ENCODE assay signal across 8 cellular contexts in genomic region chr9:96022445-96023031, GRCh38.
DNase-seq lines count a peak whose midpoint lies in the region; ATAC-seq and TF ChIP-seq lines count a peak whose summit lies in the region.

No MANE protein-coding gene starts in this region.

- no peak for TF ChIP-seq CTCF in thoracic aorta (IDR thresholded peaks at IDR 0.05)

- H3K27me3 ChIP-seq in thoracic aorta (replicated peaks; ENCODE audit: insufficient read depth) = no peaks in the 10 kb centered on the region

- intact Hi-C loops in left colon (cut with DNase I, micrococcal nuclease) = no loop called here

- peak overlapping the region; percentile 71 for H3K4me3 ChIP-seq in thoracic aorta

- peaks cover 17 to 23% of the 10 kb centered on the region in 2 donors for H3K4me1 ChIP-seq in thoracic aorta (ENCODE audit: control insufficient read depth in 1 of 2, low read depth in 2 of 2)

- no peaks in the 10 kb centered on the region for H3K9me3 ChIP-seq in thoracic aorta

- no peaks in the 10 kb centered on the region for H3K36me3 ChIP-seq in thoracic aorta

- H3K27ac ChIP-seq in thoracic aorta = no peak overlapping the region

- ATAC-seq in left colon = peak; percentile 24
- ATAC-seq in thoracic aorta (ENCODE audit: insufficient number of reproducible peaks, low FRiP score, low read depth) = no peak

- DNase-seq in activated CD4-positive, alpha-beta T cell treated with anti-CD3 and anti-CD28 coated beads for 4 hours = peak; percentile 22 to 36
- DNase-seq in activated CD4-positive, alpha-beta T cell treated with anti-CD3 and anti-CD28 coated beads, Interleukin-2, amount 50 U/mL, for 4 hours = no peak
- peak; percentile 13 for DNase-seq in activated gamma-delta T cell treated with anti-CD3 and anti-CD28 coated beads, Interleukin-2, amount 50 U/mL, for 16 hours (ENCODE audit: low read depth)
- DNase-seq in left colon (peak in 1 of 2 donors; percentile 33), thoracic aorta (ENCODE audit: low spot score) (no peak), SKM-1 treated with dmso at 0.1 percent for 144 hours (lab: John Stamatoyannopoulos, UW; ENCODE audit: unreplicated experiment) (no peak), pons (ENCODE audit: low spot score) (no peak)
- no peak for DNase-seq in stimulated activated naive CD4-positive, alpha-beta T cell (lab: John Stamatoyannopoulos, UW)

Comparison
In these comparisons a context has a peak if more than half of its experiments do, and no peak if none do; other contexts are left out.
1. DNase-seq: peak in activated CD4-positive, alpha-beta T cell treated with anti-CD3 and anti-CD28 coated beads for 4 hours (2 of 2) and activated gamma-delta T cell treated with anti-CD3 and anti-CD28 coated beads, Interleukin-2, amount 50 U/mL, for 16 hours (single experiment); none in activated CD4-positive, alpha-beta T cell treated with anti-CD3 and anti-CD28 coated beads, Interleukin-2, amount 50 U/mL, for 4 hours (0 of 2), thoracic aorta (single experiment), SKM-1 treated with dmso at 0.1 percent for 144 hours (single experiment), stimulated activated naive CD4-positive, alpha-beta T cell (0 of 6) and pons (single experiment).